ENCODE assay signal across 29 cellular contexts in genomic region chr15:34783986-34784385, GRCh38. TPM values are rescaled to one million over a fixed set of nuclear protein-coding genes. Genes with fewer than 3 reads are reported as not detected.
"Had no signal": no experiment of that assay in that cellular context is flagged by ENCODE, and none has a peak within 500 bp of the region (broad histone marks: within the 10 kb centered on the region; RNA-seq: fewer than 3 reads in every experiment).

No MANE protein-coding gene starts in this region.

- H3K4me3 ChIP-seq: coronary artery, esophagus squamous epithelium, heart left ventricle, neural progenitor cell, sigmoid colon, upper lobe of right lung had no signal

- H2AFZ ChIP-seq: neural progenitor cell had no signal

- H3K36me3 ChIP-seq: esophagus squamous epithelium, heart left ventricle, neural progenitor cell, sigmoid colon, upper lobe of right lung had no signal

- H3K9me3 Mint-ChIP-seq: activated T-helper 2 cell treated with anti-CD3 and anti-CD28 coated beads, Interferon-gamma antibody, Interleukin-2, Interleukin-4, amounts not matched to agents 10 μg/mL and 5 μg/mL and 100 μg/mL, durations not matched to agents 14 hours and 24 hours and 36 hours; neural progenitor cell had no signal

- H3K27me3 ChIP-seq: heart left ventricle, neural progenitor cell, sigmoid colon, upper lobe of right lung had no signal

- H3K9ac ChIP-seq: neural progenitor cell had no signal

- H3K36me3 Mint-ChIP-seq: activated naive CD8-positive, alpha-beta T cell treated with anti-CD3 and anti-CD28 coated beads for 36 hours; naive thymus-derived CD8-positive, alpha-beta T cell; neural progenitor cell had no signal

- H3K9me3 ChIP-seq: esophagus squamous epithelium, sigmoid colon, upper lobe of right lung had no signal

- H3K4me1 ChIP-seq: esophagus squamous epithelium, heart left ventricle, neural progenitor cell, sigmoid colon, upper lobe of right lung had no signal

- H3K4me2 ChIP-seq: neural progenitor cell had no signal

- ATAC-seq: activated T-cell treated with anti-CD3 and anti-CD28 coated beads, Interleukin-2, amount 50 U/mL, for 4 hours; heart left ventricle; left cardiac atrium; naive thymus-derived CD8-positive, alpha-beta T cell; T-helper 17 cell; upper lobe of right lung had no signal

- H3K27ac ChIP-seq: coronary artery, esophagus squamous epithelium, heart left ventricle, neural progenitor cell, sigmoid colon, upper lobe of right lung had no signal

- DNase-seq: activated CD4-positive, alpha-beta T cell treated with anti-CD3 and anti-CD28 coated beads for 4 hours; activated CD4-positive, alpha-beta T cell treated with anti-CD3 and anti-CD28 coated beads, Interleukin-2, amount 50 U/mL, for 48 hours; activated CD4-positive, CD25-positive, alpha-beta regulatory T cell; activated CD8-positive, alpha-beta memory T cell treated with anti-CD3 and anti-CD28 coated beads, Interleukin-2, amount 50 U/mL, for 48 hours; activated naive CD4-positive, alpha-beta T cell; activated naive CD8-positive, alpha-beta T cell treated with anti-CD3 and anti-CD28 coated beads for 36 hours; activated T-cell treated with anti-CD3 and anti-CD28 coated beads, Interleukin-2, amount 50 U/mL, for 4 hours; cerebellar nuclear complex; endodermal cell; esophagus squamous epithelium; heart left ventricle; islet precursor cell; left cardiac atrium; mesendoderm; naive thymus-derived CD8-positive, alpha-beta T cell; sigmoid colon; stimulated activated CD4-positive, alpha-beta T cell treated with anti-CD3 and anti-CD28 coated beads, Interleukin-4, amount 100 ng/mL, for 1 hour; stimulated activated naive CD4-positive, alpha-beta T cell treated with Interleukin-2 at 50 U/mL for 16 hours; T-helper 17 cell; upper lobe of right lung had no signal

- H3K27ac Mint-ChIP-seq: activated naive CD8-positive, alpha-beta T cell treated with anti-CD3 and anti-CD28 coated beads for 36 hours; activated T-helper 2 cell treated with anti-CD3 and anti-CD28 coated beads, Interferon-gamma antibody, Interleukin-2, Interleukin-4, amounts not matched to agents 10 μg/mL and 5 μg/mL and 100 μg/mL, durations not matched to agents 14 hours and 24 hours and 36 hours; endodermal cell; naive thymus-derived CD8-positive, alpha-beta T cell; neural progenitor cell; T-helper 17 cell had no signal

RNA-seq across cellular contexts. Expression of gene ACTC1, which starts 11.4 kb away (rescaled TPM):
- total RNA-seq: activated CD8-positive, alpha-beta memory T cell treated with anti-CD3 and anti-CD28 coated beads for 36 hours; activated naive CD8-positive, alpha-beta T cell treated with anti-CD3 and anti-CD28 coated beads for 36 hours; activated T-cell treated with anti-CD3 and anti-CD28 coated beads, Interleukin-2, amount 50 U/mL, for 4 hours; activated T-helper 2 cell treated with anti-CD3 and anti-CD28 coated beads, Interferon-gamma antibody, Interleukin-2, Interleukin-4, amounts not matched to agents 10 μg/mL and 5 μg/mL and 100 μg/mL, durations not matched to agents 14 hours and 24 hours and 36 hours; naive thymus-derived CD8-positive, alpha-beta T cell; osteoblast; renal cortical epithelial cell; T-helper 17 cell had no signal
- polyA plus RNA-seq: naive thymus-derived CD8-positive, alpha-beta T cell had no signal

RNA-seq across cellular contexts. Expression of gene GJD2, which starts 29.2 kb away (rescaled TPM):
- total RNA-seq: activated CD8-positive, alpha-beta memory T cell treated with anti-CD3 and anti-CD28 coated beads for 36 hours; activated naive CD8-positive, alpha-beta T cell treated with anti-CD3 and anti-CD28 coated beads for 36 hours; activated T-cell treated with anti-CD3 and anti-CD28 coated beads, Interleukin-2, amount 50 U/mL, for 4 hours; activated T-helper 2 cell treated with anti-CD3 and anti-CD28 coated beads, Interferon-gamma antibody, Interleukin-2, Interleukin-4, amounts not matched to agents 10 μg/mL and 5 μg/mL and 100 μg/mL, durations not matched to agents 14 hours and 24 hours and 36 hours; endodermal cell; esophagus squamous epithelium; fibroblast of villous mesenchyme; lower leg skin; naive thymus-derived CD8-positive, alpha-beta T cell; osteoblast; posterior vena cava; renal cortical epithelial cell; T-helper 17 cell; upper lobe of right lung had no signal
- polyA plus RNA-seq: naive thymus-derived CD8-positive, alpha-beta T cell; sigmoid colon had no signal
